ENCODE assay signal across 8 cellular contexts in genomic region chr11:47399860-47400812, GRCh38. TPM values are rescaled to one million over a fixed set of nuclear protein-coding genes. Genes with fewer than 3 reads are reported as not detected.
DNase-seq lines count a peak whose midpoint lies in the region; ATAC-seq and TF ChIP-seq lines count a peak whose summit lies in the region.

No MANE protein-coding gene starts in this region.

- WGBS in HUES64, result 13% methylated on average over 23 of the region's 47 CpGs
- 8 to 9% methylated on average over 44 to 47 of the region's 47 CpGs for WGBS in heart right ventricle, 2 donors

- ATAC-seq in GM21367 (IDR thresholded peaks at IDR 0.05; ENCODE audit: unreplicated experiment) (peak; percentile 17), heart right ventricle (peak; percentile 56 to 85 (median 77))

- no peaks in the 10 kb centered on the region for H3K36me3 ChIP-seq in GM06990 (ENCODE audit: control insufficient read depth, insufficient read depth, low read length)
- no peaks in the 10 kb centered on the region for H3K36me3 ChIP-seq in HUES64 (ENCODE audit: insufficient read depth, low read length)
- H3K36me3 ChIP-seq in heart right ventricle, result no peaks in the 10 kb centered on the region

- H3K27me3 ChIP-seq in GM06990 (replicated peaks; ENCODE audit: control insufficient read depth, insufficient read depth, low read length) (no peaks in the 10 kb centered on the region), HUES64 (ENCODE audit: insufficient read depth, low read length) (no peaks in the 10 kb centered on the region), heart right ventricle (no peaks in the 10 kb centered on the region)

- peak overlapping the region; percentile 50 for H3K9ac ChIP-seq in HUES64 (ENCODE audit: low read depth, low read length)

- intact Hi-C loops in heart right ventricle (cut with DNase I), result no loop called here

- TF ChIP-seq CTCF in GM06990 (IDR thresholded peaks at IDR 0.05; ENCODE audit: insufficient read depth, low read length, poor library complexity, severe bottlenecking) (no peak), heart right ventricle (IDR thresholded peaks at IDR 0.05) (no peak)

- H3K9me3 ChIP-seq in HUES64 (ENCODE audit: insufficient read depth, low read depth, low read length) (no peaks in the 10 kb centered on the region), heart right ventricle (no peaks in the 10 kb centered on the region)

- H3K4me1 ChIP-seq in HUES64 (ENCODE audit: insufficient read depth, low read length), result peaks cover 12% of the 10 kb centered on the region
- H3K4me1 ChIP-seq in heart right ventricle, result peaks cover 9 to 38% (median 21%) of the 10 kb centered on the region in 9 donors

- DNase-seq in GM06990 (ENCODE audit: extremely low read depth, insufficient read length) (peak; percentile 73), heart right ventricle (no peak), skeletal muscle cell (ENCODE audit: low read depth) (no peak), NCI-H524 (lab: John Stamatoyannopoulos, UW) (no peak), NCI-H2196 treated with DMSO at 0.1 percent for 48 hours (lab: John Stamatoyannopoulos, UW; ENCODE audit: unreplicated experiment) (no peak)
- peak; percentile 31 for DNase-seq in activated effector memory CD4-positive, alpha-beta T cell treated with Interleukin-2 at 50 U/mL for 16 hours

- peak overlapping the region; percentile 72; the same call in 1 of the 2 replicates for H3K27ac ChIP-seq in HUES64 (ENCODE audit: low read depth, low read length)
- peak overlapping the region; percentile 67 to 95 (median 90) for H3K27ac ChIP-seq in heart right ventricle

- H3K4me3 ChIP-seq in GM06990 (replicated peaks; ENCODE audit: low read depth, low read length) (peak overlapping the region; percentile 74), HUES64 (ENCODE audit: low read length) (peak overlapping the region; percentile 56), heart right ventricle (peak overlapping the region; percentile 43 to 68 (median 58)), skeletal muscle cell (ENCODE audit: low read depth, low read length) (peak overlapping the region; percentile 48)

RNA-seq across cellular contexts. Expression of gene SLC39A13, which starts 8.3 kb away (rescaled TPM):
- 16.8 TPM for polyA plus RNA-seq in HUES64 (2013, experiment 1 of 2)
- polyA plus RNA-seq in HUES64 (2013, experiment 2 of 2), result 20.1 TPM
- total RNA-seq in heart right ventricle, result 10 to 100 TPM; 31.1 to 54.5 (median 40.8) TPM
- 10 to 100 TPM; 62.3 to 86.4 TPM for polyA plus RNA-seq in heart right ventricle

RNA-seq across cellular contexts. Expression of gene SPI1, which starts 21.8 kb away (rescaled TPM):
- polyA plus RNA-seq in HUES64 (2013, experiment 1 of 2), result 0.35 TPM
- not detected for polyA plus RNA-seq in HUES64 (2013, experiment 2 of 2)
- 10 to 100 TPM in 3 of 10 donors, 1 to 10 TPM in 7; 3.4 to 38.9 (median 6.7) TPM for total RNA-seq in heart right ventricle
- polyA plus RNA-seq in heart right ventricle, result 10 to 100 TPM in 1 of 2 donors, 1 to 10 TPM in 1; 6.7 to 10.2 TPM

RNA-seq across cellular contexts. Expression of gene PSMC3, which starts 26.1 kb away (rescaled TPM):
- polyA plus RNA-seq in HUES64 (2013, experiment 1 of 2), result 162 TPM
- 138 TPM for polyA plus RNA-seq in HUES64 (2013, experiment 2 of 2)
- 100 to 1,000 TPM; 129 to 171 (median 140) TPM for total RNA-seq in heart right ventricle
- 100 to 1,000 TPM; 184 to 272 TPM for polyA plus RNA-seq in heart right ventricle

RNA-seq across cellular contexts. Expression of gene MYBPC3, which starts 47.6 kb away (rescaled TPM):
- 0.05 TPM for polyA plus RNA-seq in HUES64 (2013, experiment 1 of 2)
- not detected for polyA plus RNA-seq in HUES64 (2013, experiment 2 of 2)
- total RNA-seq in heart right ventricle, result 1,000 to 10,000 TPM; 1,404 to 3,138 (median 2,490) TPM
- polyA plus RNA-seq in heart right ventricle, result 1,000 to 10,000 TPM in 1 of 2 donors, 100 to 1,000 TPM in 1; 484 to 2,250 TPM

RNA-seq across cellular contexts. Expression of gene RAPSN, which starts 48.8 kb away (rescaled TPM):
- polyA plus RNA-seq in HUES64 (2013, experiment 1 of 2), result not detected
- not detected for polyA plus RNA-seq in HUES64 (2013, experiment 2 of 2)
- total RNA-seq in heart right ventricle, result 10 to 100 TPM in 1 of 10 donors, 1 to 10 TPM in 9; 2.9 to 10.2 (median 4.0) TPM
- polyA plus RNA-seq in heart right ventricle, result 1 to 10 TPM in 1 of 2 donors, under 1 TPM in 1; 0.33 to 6.2 TPM

Comparison
In these comparisons a context has a peak if more than half of its experiments do, and no peak if none do; other contexts are left out.
1. DNase-seq: peak in GM06990 (single experiment) and activated effector memory CD4-positive, alpha-beta T cell treated with Interleukin-2 at 50 U/mL for 16 hours (single experiment); none in heart right ventricle (0 of 2), skeletal muscle cell (single experiment), NCI-H524 (0 of 2) and NCI-H2196 treated with DMSO at 0.1 percent for 48 hours (single experiment).
2. Peak in every context shown above with its lines, with median percentiles within 50 percentile points of each other: H3K4me3 ChIP-seq.